8 cellular contexts compared by ENCODE assay signal in genomic region chr10:75294866-75295692, GRCh38. TPM values are rescaled to one million over a fixed set of nuclear protein-coding genes. Genes with fewer than 3 reads are reported as not detected.
DNase-seq lines count a peak whose midpoint lies in the region; ATAC-seq and TF ChIP-seq lines count a peak whose summit lies in the region.

No MANE protein-coding gene starts in this region.

- H3K4me3 ChIP-seq in neuronal stem cell (ENCODE audit: low read length in 2 of 2) = peak overlapping the region; percentile 49 to 80

- no peaks in the 10 kb centered on the region for H3K36me3 ChIP-seq in neuronal stem cell (replicated peaks in 1 of 2; ENCODE audit: control insufficient read depth in 2 of 2, insufficient read depth in 2 of 2, low read length in 2 of 2)

- TF ChIP-seq CTCF in CD14-positive monocyte (IDR thresholded peaks at IDR 0.05) = peak; percentile 37
- peak; percentile 48 for TF ChIP-seq CTCF in RWPE1 (conservative IDR thresholded peaks at IDR 0.05; ENCODE audit: low read depth)

- intact Hi-C loops in CD14-positive monocyte (cut with micrococcal nuclease) = loop anchor here in 1 of 2 donors (10.0 kb wide), 1 partner anchor 100 kb away; no protein-coding TSS in a partner anchor

- H3K27me3 ChIP-seq in neuronal stem cell (ENCODE audit: control insufficient read depth in 3 of 3, insufficient read depth in 3 of 3, low read depth in 1 of 3, low read length in 3 of 3) = peaks cover 0 to 51% (median 19%) of the 10 kb centered on the region in 3 experiments

- peak overlapping the region; percentile 78 to 88 for H3K4me3 Mint-ChIP-seq in CD14-positive monocyte

- H3K27ac ChIP-seq in RWPE1 (peak overlapping the region; percentile 97), neuronal stem cell (replicated peaks; ENCODE audit: low read length) (no peak overlapping the region)

- no peaks in the 10 kb centered on the region for H3K79me1 ChIP-seq in neuronal stem cell (ENCODE audit: low read depth, low read length)

- no peak overlapping the region for H4K91ac ChIP-seq in neuronal stem cell (ENCODE audit: low read depth, low read length, poor library complexity)

- no peak overlapping the region for H2BK120ac ChIP-seq in neuronal stem cell (ENCODE audit: low read depth, low read length)

- no peak overlapping the region for H2BK5ac ChIP-seq in neuronal stem cell (ENCODE audit: low read length)

- DNase-seq in CD14-positive monocyte (ENCODE audit: low spot score) (peak; percentile 75), HuH-7.5 (ENCODE audit: low spot score) (peak; percentile 34), RWPE1 (ENCODE audit: low spot score) (peak; percentile 95), foreskin melanocyte (peak; percentile 87), neuronal stem cell (ENCODE audit: low spot score) (peak; percentile 49), stromal cell of bone marrow (ENCODE audit: low read depth) (peak; percentile 82)
- peak; percentile 22 to 57 (median 36) for DNase-seq in activated naive CD4-positive, alpha-beta T cell (lab: John Stamatoyannopoulos, UW)

- peaks cover 9% of the 10 kb centered on the region for H3K4me1 Mint-ChIP-seq in CD14-positive monocyte

- H3K4ac ChIP-seq in neuronal stem cell (ENCODE audit: low read length) = no peak overlapping the region

- no peak overlapping the region for H4K8ac ChIP-seq in neuronal stem cell (ENCODE audit: low read depth, low read length)

- no peak overlapping the region for H3K23ac ChIP-seq in neuronal stem cell (ENCODE audit: low read depth, low read length, poor library complexity)

- POLR2A ChIA-PET in RWPE1 (lab: Yijun Ruan, JAX; ENCODE audit: low non-redundant PET) = interaction anchor here (0.5 to 1.3 kb wide), 6 partner anchors 63 to 254 kb away, joined by 3 to 9 read pairs (median 5); partner anchors contain the start of gene ZNF503

- H3K36me3 Mint-ChIP-seq in CD14-positive monocyte = peaks cover 0 to 2% of the 10 kb centered on the region in 2 donors

- peak overlapping the region; percentile 53 for H3K9ac ChIP-seq in neuronal stem cell (ENCODE audit: low read depth, low read length, poor library complexity)

- ATAC-seq in GM19463 (IDR thresholded peaks at IDR 0.05; ENCODE audit: unreplicated experiment) = peak; percentile 66

- H2AK5ac ChIP-seq in neuronal stem cell (ENCODE audit: low read depth, low read length) = no peak overlapping the region

- H3K18ac ChIP-seq in neuronal stem cell (ENCODE audit: low read length) = no peak overlapping the region

- H2AFZ ChIP-seq in neuronal stem cell (ENCODE audit: low read length) = peak overlapping the region; percentile 92

- peak overlapping the region; percentile 79 for H3K4me2 ChIP-seq in neuronal stem cell (ENCODE audit: insufficient read depth, low read length, poor library complexity, severe bottlenecking)

- peak overlapping the region in 4 of 7 donors; percentile 24 to 47 (median 30) for H3K27ac Mint-ChIP-seq in CD14-positive monocyte

- no peak overlapping the region for H3K14ac ChIP-seq in neuronal stem cell (ENCODE audit: low read length)

- CTCF ChIA-PET in RWPE1 (lab: Yijun Ruan, JAX) = interaction anchor here (0.5 to 1.7 kb wide), 18 partner anchors 11 to 945 kb away, joined by 3 to 7 read pairs (median 3); partner anchors contain the start of genes COMTD1 and ZNF503

- no peak overlapping the region for H2BK12ac ChIP-seq in neuronal stem cell (ENCODE audit: low read length)

- peaks cover 5 to 21% (median 12%) of the 10 kb centered on the region in 7 donors for H3K9me3 Mint-ChIP-seq in CD14-positive monocyte

- no CpG with 5 or more reads among the region's 56 CpGs for WGBS in neuronal stem cell (ENCODE audit: extremely low coverage in 2 of 2, insufficient read length in 2 of 2, insufficient replicate concordance in 1 of 2), 2 donors

- peaks cover 0 to 8% of the 10 kb centered on the region in 2 donors for H3K4me1 ChIP-seq in neuronal stem cell (ENCODE audit: control insufficient read depth in 2 of 2, insufficient read depth in 1 of 2, low read depth in 1 of 2, low read length in 2 of 2)

- peaks cover 19 to 21% (median 20%) of the 10 kb centered on the region in 3 donors for H3K27me3 Mint-ChIP-seq in CD14-positive monocyte (ENCODE audit: low read depth in 3 of 3)

- peaks cover 0 to 10% of the 10 kb centered on the region in 2 donors for H3K9me3 ChIP-seq in neuronal stem cell (replicated peaks in 1 of 2; ENCODE audit: control insufficient read depth in 2 of 2, insufficient read depth in 1 of 2, low read depth in 1 of 2, low read length in 2 of 2)

- no peak overlapping the region for H2BK15ac ChIP-seq in neuronal stem cell (ENCODE audit: low read length)

RNA-seq across cellular contexts. Expression of gene COMTD1, which starts 59.3 kb away (rescaled TPM):
- polyA plus RNA-seq in CD14-positive monocyte = 10 to 100 TPM; 16.1 to 16.5 TPM
- polyA plus RNA-seq in neuronal stem cell (2013, experiment 1 of 2) = 3.8 TPM
- 3.8 TPM for polyA plus RNA-seq in neuronal stem cell (2013, experiment 2 of 2)

Comparison
In these comparisons a context has a peak if more than half of its experiments do, and no peak if none do; other contexts are left out.
1. DNase-seq: peak in every context shown above with its lines; median percentile 95 in RWPE1; 87 in foreskin melanocyte; 82 in stromal cell of bone marrow; 75 in CD14-positive monocyte; 49 in neuronal stem cell; 36 in activated naive CD4-positive, alpha-beta T cell; 34 in HuH-7.5.